Comparison of ENCODE assay signal across 1 cellular context in genomic region chr3:138434276-138434874, GRCh38.
TF ChIP-seq lines count a peak whose summit lies in the region.

ESYT3 (plus strand) TSS chr3:138434616; CDS start chr3:138434799, 183 bp downstream.

TF ChIP-seq in HepG2, 621 proteins besides CTCF, POLR2A, EP300 and RAD21 (continued from another document and continues in another):
- no peak; the same call in 1 of the 2 replicates for TF ChIP-seq ZNF740 (CRISPR knock-in tag; IDR thresholded peaks at IDR 0.05)
- TF ChIP-seq SSRP1 (CRISPR knock-in tag; IDR thresholded peaks at IDR 0.05), result no peak
- peak; percentile 88 for TF ChIP-seq MTF1 (CRISPR knock-in tag; IDR thresholded peaks at IDR 0.05)
- TF ChIP-seq FOXA1 (IDR thresholded peaks at IDR 0.05), result no peak
- peak; percentile 49; the same call in 1 of the 2 replicates for TF ChIP-seq FOXA1 (CRISPR knock-in tag; IDR thresholded peaks at IDR 0.05)
- TF ChIP-seq ZNF264 (CRISPR knock-in tag; IDR thresholded peaks at IDR 0.05), result peak; percentile 89; the same call in 1 of the 2 replicates
- TF ChIP-seq ZFP91 (CRISPR knock-in tag; IDR thresholded peaks at IDR 0.05; ENCODE audit: borderline replicate concordance), result peak; percentile 91
- TF ChIP-seq ZNF510 (CRISPR knock-in tag; IDR thresholded peaks at IDR 0.05; ENCODE audit: low read depth), result peak; percentile 97; the same call in 1 of the 2 replicates
- no peak for TF ChIP-seq DDIT3 (CRISPR knock-in tag; IDR thresholded peaks at IDR 0.05)
- peak; percentile 69; the same call in 1 of the 2 replicates for TF ChIP-seq ZNF180 (CRISPR knock-in tag; IDR thresholded peaks at IDR 0.05; ENCODE audit: borderline replicate concordance, low read depth)
- 0 out of 2 replicates have a peak, but pooled peaks have one; percentile 57 for TF ChIP-seq ESRRA (CRISPR knock-in tag; IDR thresholded peaks at IDR 0.05; ENCODE audit: low read depth)
- TF ChIP-seq EZH2 (conservative IDR thresholded peaks at IDR 0.05; ENCODE audit: low read depth, low read length), result no peak
- TF ChIP-seq ZNF891 (CRISPR knock-in tag; IDR thresholded peaks at IDR 0.05), result peak; percentile 69; the same call in 1 of the 2 replicates
- peak; percentile 67; the same call in 1 of the 2 replicates for TF ChIP-seq ARID5B (CRISPR knock-in tag; IDR thresholded peaks at IDR 0.05)
- no peak for TF ChIP-seq GATA4 (IDR thresholded peaks at IDR 0.05; ENCODE audit: borderline replicate concordance, low read depth)
- peak; percentile 90 for TF ChIP-seq SAP130 (CRISPR knock-in tag; IDR thresholded peaks at IDR 0.05; ENCODE audit: low read depth)
- peak; percentile 93 for TF ChIP-seq UBTF (CRISPR knock-in tag; IDR thresholded peaks at IDR 0.05)
- peak; percentile 98 for TF ChIP-seq DZIP1 (CRISPR knock-in tag; IDR thresholded peaks at IDR 0.05)
- peak; percentile 90; the same call in 1 of the 2 replicates for TF ChIP-seq ZSCAN21 (CRISPR knock-in tag; IDR thresholded peaks at IDR 0.05; ENCODE audit: borderline replicate concordance)
- TF ChIP-seq NFRKB (IDR thresholded peaks at IDR 0.05), result no peak
- peak; percentile 73; the same call in 1 of the 2 replicates for TF ChIP-seq ZKSCAN8 (CRISPR knock-in tag; IDR thresholded peaks at IDR 0.05; ENCODE audit: borderline replicate concordance)
- no peak for TF ChIP-seq HNRNPUL1 (IDR thresholded peaks at IDR 0.05; ENCODE audit: low read depth, low read length)
- TF ChIP-seq RORA (CRISPR knock-in tag; IDR thresholded peaks at IDR 0.05), result no peak
- TF ChIP-seq GMEB1 (CRISPR knock-in tag; IDR thresholded peaks at IDR 0.05; ENCODE audit: borderline replicate concordance), result peak; percentile 62
- peak; percentile 72; the same call in 1 of the 2 replicates for TF ChIP-seq ZNF639 (CRISPR knock-in tag; conservative IDR thresholded peaks at IDR 0.05)
- peak; percentile 61; the same call in 1 of the 2 replicates for TF ChIP-seq THRA (CRISPR knock-in tag; IDR thresholded peaks at IDR 0.05; ENCODE audit: borderline replicate concordance)
- TF ChIP-seq NONO (IDR thresholded peaks at IDR 0.05), result no peak
- TF ChIP-seq NONO (CRISPR knock-in tag; conservative IDR thresholded peaks at IDR 0.05), result peak; percentile 55
- peak; percentile 96 for TF ChIP-seq ZNF878 (CRISPR knock-in tag; IDR thresholded peaks at IDR 0.05)
- TF ChIP-seq ETS1 (CRISPR knock-in tag; IDR thresholded peaks at IDR 0.05), result peak; percentile 77; the same call in 1 of the 2 replicates
- peak; percentile 77 for TF ChIP-seq THAP11 (CRISPR knock-in tag; IDR thresholded peaks at IDR 0.05)
- no peak for TF ChIP-seq SUZ12 (IDR thresholded peaks at IDR 0.05; ENCODE audit: low read depth, low read length)
- no peak for TF ChIP-seq REST (IDR thresholded peaks at IDR 0.05; ENCODE audit: borderline replicate concordance in 1 of 2, low read depth in 1 of 2, low read length in 2 of 2)
- 0 out of 2 replicates have a peak, but pooled peaks have one; percentile 12 for TF ChIP-seq ZNF780A (CRISPR knock-in tag; IDR thresholded peaks at IDR 0.05)
- peak; percentile 89 for TF ChIP-seq ZBTB42 (CRISPR knock-in tag; IDR thresholded peaks at IDR 0.05)
- TF ChIP-seq FOXJ3 (CRISPR knock-in tag; IDR thresholded peaks at IDR 0.05; ENCODE audit: borderline replicate concordance), result peak; percentile 81
- TF ChIP-seq ZFX (CRISPR knock-in tag; IDR thresholded peaks at IDR 0.05; ENCODE audit: low read depth), result peak; percentile 89
- peak; percentile 70 for TF ChIP-seq KAT8 (CRISPR knock-in tag; IDR thresholded peaks at IDR 0.05)
